ENCODE assay signal across 11 cellular contexts in the genomic region with DNA sequence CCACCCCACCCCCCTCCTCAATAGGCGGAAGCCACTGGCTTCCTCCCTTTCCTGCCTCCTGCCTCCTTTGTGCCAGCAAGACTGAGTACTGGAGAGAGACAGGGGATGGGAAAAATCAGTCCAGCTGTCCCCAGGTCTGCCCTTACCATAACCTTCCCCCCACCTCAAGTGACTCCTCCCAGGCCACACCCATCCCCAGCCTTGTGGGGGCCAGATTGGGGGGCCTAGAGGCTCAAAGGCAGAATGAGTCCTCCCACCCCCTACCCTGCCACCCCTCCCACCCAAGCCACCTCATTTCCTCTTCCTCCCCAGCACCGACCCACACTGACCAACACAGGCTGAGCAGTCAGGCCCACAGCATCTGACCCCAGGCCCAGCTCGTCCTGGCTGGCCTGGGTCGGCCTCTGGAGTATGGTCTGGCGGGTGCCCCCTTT. TPM values are rescaled to one million over a fixed set of nuclear protein-coding genes. Genes with fewer than 3 reads are reported as not detected.
A peak's percentile ranks its signal among the peaks of the same experiment; 100 is the strongest.
DNase-seq lines count a peak whose midpoint lies in the region; ATAC-seq and TF ChIP-seq lines count a peak whose summit lies in the region.
"Had no signal": no experiment of that assay in that cellular context is flagged by ENCODE, and none has a peak within 500 bp of the region (broad histone marks: within the 10 kb centered on the region; RNA-seq: fewer than 3 reads in every experiment).

A gene (plus strand): TSS at position 322 of the 434 bp plus-strand sequence. CDS start 90 bp downstream, at position 412.

- TF ChIP-seq POLR2A in gastroesophageal sphincter (IDR thresholded peaks at IDR 0.05) = no peak
- no peak for TF ChIP-seq POLR2A in transverse colon (IDR thresholded peaks at IDR 0.05)

- ATAC-seq in gastroesophageal sphincter (peak; percentile 48), GM21423 (IDR thresholded peaks at IDR 0.05; ENCODE audit: unreplicated experiment) (no peak)
- ATAC-seq in activated T-cell treated with anti-CD3 and anti-CD28 coated beads, Interleukin-2, amount 50 U/mL, for 4 hours = no peak
- ATAC-seq: T-cell had no signal

- TF ChIP-seq CTCF in gastroesophageal sphincter (IDR thresholded peaks at IDR 0.05) (no peak), nephron (IDR thresholded peaks at IDR 0.05; ENCODE audit: unreplicated experiment in 3 of 3) (no peak), transverse colon (IDR thresholded peaks at IDR 0.05) (no peak)

- peak within 1 kb of the TSS in 2 of 3 experiments; percentile 26 to 44 for H3K27ac Mint-ChIP-seq in nephron
- H3K27ac Mint-ChIP-seq: T-cell had no signal

- peak; percentile 75 for DNase-seq in UCSD-AML1 (lab: John Stamatoyannopoulos, UW; ENCODE audit: unreplicated experiment)
- no peak for DNase-seq in transverse colon
- no peak for DNase-seq in activated T-cell treated with anti-CD3 and anti-CD28 coated beads, Interleukin-2, amount 50 U/mL, for 4 hours
- DNase-seq in NCI-H510A (lab: John Stamatoyannopoulos, UW) = no peak
- DNase-seq: kidney glomerular epithelial cell, NCI-H1417, T-cell had no signal

- 89% methylated on average over 4 of the region's 5 CpGs; no CpG with 5 or more reads in 1 of the 2 donors for WGBS in gastroesophageal sphincter (ENCODE audit: low coverage in 1 of 2), 2 donors
- WGBS in transverse colon (ENCODE audit: low coverage in 1 of 2), 2 donors = 78% methylated on average over 5 of the region's 5 CpGs; no CpG with 5 or more reads in 1 of the 2 donors

- H3K4me3 ChIP-seq in gastroesophageal sphincter (peak within 1 kb of the TSS in 1 of 2 donors; percentile 37), transverse colon (no peak within 1 kb of the TSS)

- intact Hi-C loops in transverse colon (cut with DNase I; ENCODE audit: low total_unique reads) = no loop called here

- TF ChIP-seq EP300 in gastroesophageal sphincter (IDR thresholded peaks at IDR 0.05) (no peak), transverse colon (IDR thresholded peaks at IDR 0.05; ENCODE audit: low read depth) (no peak)

- H3K4me3 Mint-ChIP-seq in nephron = no peak within 1 kb of the TSS
- no peak within 1 kb of the TSS for H3K4me3 Mint-ChIP-seq in activated T-cell treated with anti-CD3 and anti-CD28 coated beads, Interleukin-2, amount 50 U/mL, for 4 hours
- H3K4me3 Mint-ChIP-seq: T-cell had no signal

- H3K36me3 Mint-ChIP-seq in nephron (ENCODE audit: low read depth) = no peaks in the 10 kb centered on the region
- H3K36me3 Mint-ChIP-seq in activated T-cell treated with anti-CD3 and anti-CD28 coated beads, Interleukin-2, amount 50 U/mL, for 4 hours (ENCODE audit: insufficient read depth) = no peaks in the 10 kb centered on the region
- H3K36me3 Mint-ChIP-seq: T-cell had no signal

- H3K27me3 ChIP-seq in gastroesophageal sphincter (no peaks in the 10 kb centered on the region), transverse colon (no peaks in the 10 kb centered on the region)

- no peaks in the 10 kb centered on the region for H3K27me3 Mint-ChIP-seq in nephron (ENCODE audit: low read depth)
- H3K27me3 Mint-ChIP-seq in activated T-cell treated with anti-CD3 and anti-CD28 coated beads, Interleukin-2, amount 50 U/mL, for 4 hours (ENCODE audit: low read depth) = peaks cover 2% of the 10 kb centered on the region

- no peaks in the 10 kb centered on the region for H3K9me3 Mint-ChIP-seq in nephron
- no peaks in the 10 kb centered on the region for H3K9me3 Mint-ChIP-seq in activated T-cell treated with anti-CD3 and anti-CD28 coated beads, Interleukin-2, amount 50 U/mL, for 4 hours
- H3K9me3 Mint-ChIP-seq: T-cell had no signal

- in situ Hi-C loops in transverse colon (cut with MboI; ENCODE audit: low pct_ligation_motif_present in 1 of 4, low pct_unique_long_range_greater_than_20kb in 1 of 4, low sequenced_read_pairs in 3 of 4) = no loop called here

- H3K27ac ChIP-seq in gastroesophageal sphincter (peak within 1 kb of the TSS in 3 of 4 donors; percentile 32 to 66 (median 61)), transverse colon (peak within 1 kb of the TSS in 3 of 4 donors; percentile 56 to 66 (median 59))
- H3K27ac ChIP-seq: HL-60 had no signal

- peaks cover 24% of the 10 kb centered on the region for H3K4me1 Mint-ChIP-seq in nephron
- peaks cover 7% of the 10 kb centered on the region for H3K4me1 Mint-ChIP-seq in activated T-cell treated with anti-CD3 and anti-CD28 coated beads, Interleukin-2, amount 50 U/mL, for 4 hours (ENCODE audit: low read depth)

- H3K9me3 ChIP-seq in gastroesophageal sphincter (no peaks in the 10 kb centered on the region), transverse colon (no peaks in the 10 kb centered on the region)

- H3K36me3 ChIP-seq in gastroesophageal sphincter (no peaks in the 10 kb centered on the region), transverse colon (no peaks in the 10 kb centered on the region)

- H3K4me1 ChIP-seq in gastroesophageal sphincter = peaks cover 0 to 52% (median 3%) of the 10 kb centered on the region in 3 donors
- H3K4me1 ChIP-seq in transverse colon = peaks cover 15 to 41% (median 24%) of the 10 kb centered on the region in 4 donors

RNA-seq across cellular contexts. Expression of the gene that starts here (rescaled TPM):
- total RNA-seq in gastroesophageal sphincter (10 to 100 TPM; 11.4 to 49.3 (median 30.2) TPM), transverse colon (1 to 10 TPM; 2.4 to 7.8 (median 5.3) TPM)
- total RNA-seq in activated T-cell treated with anti-CD3 and anti-CD28 coated beads, Interleukin-2, amount 50 U/mL, for 4 hours = under 1 TPM; 0.18 to 0.27 (median 0.24) TPM
